ENCODE assay signal across 22 cellular contexts in the genomic region with DNA sequence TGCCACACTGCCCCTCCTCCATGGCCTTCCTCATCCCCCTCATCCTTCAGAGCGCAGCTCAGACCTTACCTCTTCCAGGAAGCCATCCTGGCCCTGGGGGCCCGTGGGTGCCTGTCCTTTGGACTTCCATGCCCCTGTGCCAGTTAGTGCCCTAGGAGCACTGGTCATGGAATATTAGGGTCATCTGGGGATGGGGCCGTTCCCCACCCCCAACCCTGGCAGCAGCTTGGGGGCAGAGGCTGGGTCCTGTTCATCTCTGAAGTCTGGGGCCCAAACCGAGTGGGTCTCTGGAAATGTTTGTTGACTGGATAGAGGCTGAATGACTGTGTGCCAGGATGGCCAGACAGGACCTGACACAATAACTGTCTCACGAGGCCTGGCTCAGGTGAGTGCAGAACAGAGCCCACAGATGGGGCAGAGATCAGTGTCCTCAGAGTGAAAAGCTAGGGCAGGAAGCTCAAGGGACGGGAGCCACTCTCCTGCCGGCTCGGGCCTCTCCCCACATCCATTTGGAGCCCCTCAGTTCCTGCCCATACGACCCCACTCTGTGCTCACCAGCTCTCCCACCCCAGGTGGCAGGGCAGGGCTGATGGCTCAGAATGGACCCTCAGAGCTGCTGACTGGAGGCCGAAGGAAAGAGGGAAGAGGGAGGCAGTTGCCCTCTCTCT.
DNase-seq lines count a peak whose midpoint lies in the region; ATAC-seq and TF ChIP-seq lines count a peak whose summit lies in the region.
"Had no signal": no experiment of that assay in that cellular context is flagged by ENCODE, and none has a peak within 500 bp of the region (broad histone marks: within the 10 kb centered on the region; RNA-seq: fewer than 3 reads in every experiment).

No MANE protein-coding gene starts in this region.

- no peak overlapping the region for H4K5ac ChIP-seq in H9 (ENCODE audit: insufficient read length, low read depth, low read length)

- H2AK5ac ChIP-seq in H9 (ENCODE audit: insufficient read length, low read length), result no peak overlapping the region

- peaks cover 14% of the 10 kb centered on the region for H3K27me3 Mint-ChIP-seq in activated naive CD8-positive, alpha-beta T cell treated with anti-CD3 and anti-CD28 coated beads, Interleukin-2, amount 10 ng/mL, durations not matched to agents 7 days and 5 days
- H3K27me3 Mint-ChIP-seq in activated naive CD8-positive, alpha-beta T cell treated with anti-CD3 and anti-CD28 coated beads for 36 hours, result no peaks in the 10 kb centered on the region
- peaks cover 14% of the 10 kb centered on the region for H3K27me3 Mint-ChIP-seq in glutamatergic neuron (ENCODE audit: unreplicated experiment)
- no peaks in the 10 kb centered on the region for H3K27me3 Mint-ChIP-seq in activated T-cell treated with anti-CD3 and anti-CD28 coated beads, Interleukin-2, amount 50 U/mL, for 24 hours
- peaks cover 1% of the 10 kb centered on the region for H3K27me3 Mint-ChIP-seq in H9 (ENCODE audit: low read depth)
- H3K27me3 Mint-ChIP-seq: central memory CD8-positive, alpha-beta T cell had no signal

- H3K27me3 ChIP-seq in KMS-11 (ENCODE audit: insufficient read depth, low read depth) (no peaks in the 10 kb centered on the region), H9 (ENCODE audit: insufficient read depth, low read length) (no peaks in the 10 kb centered on the region)
- H3K27me3 ChIP-seq: BLaER1, pancreas, upper lobe of left lung had no signal

- no peak overlapping the region for H2BK15ac ChIP-seq in H9 (ENCODE audit: low read depth, low read length)

- H4K20me1 ChIP-seq in KMS-11 (ENCODE audit: insufficient read depth) (no peaks in the 10 kb centered on the region), H9 (ENCODE audit: control insufficient read depth, insufficient read depth, insufficient read length) (no peaks in the 10 kb centered on the region)
- H4K20me1 ChIP-seq: BLaER1 had no signal

- no peaks in the 10 kb centered on the region for H3K9me3 Mint-ChIP-seq in activated naive CD8-positive, alpha-beta T cell treated with anti-CD3 and anti-CD28 coated beads, Interleukin-2, amount 10 ng/mL, durations not matched to agents 7 days and 5 days
- no peaks in the 10 kb centered on the region for H3K9me3 Mint-ChIP-seq in activated naive CD8-positive, alpha-beta T cell treated with anti-CD3 and anti-CD28 coated beads for 36 hours
- peaks cover 3% of the 10 kb centered on the region for H3K9me3 Mint-ChIP-seq in glutamatergic neuron (ENCODE audit: unreplicated experiment)
- H3K9me3 Mint-ChIP-seq in activated T-cell treated with anti-CD3 and anti-CD28 coated beads, Interleukin-2, amount 50 U/mL, for 24 hours, result no peaks in the 10 kb centered on the region
- no peaks in the 10 kb centered on the region for H3K9me3 Mint-ChIP-seq in H9
- H3K9me3 Mint-ChIP-seq: central memory CD8-positive, alpha-beta T cell; naive thymus-derived CD4-positive, alpha-beta T cell had no signal

- H4K91ac ChIP-seq in H9 (ENCODE audit: insufficient read length, low read depth, low read length), result no peak overlapping the region

- no peak overlapping the region for H3T11ph ChIP-seq in H9 (ENCODE audit: low read length)

- DNase-seq in activated naive CD8-positive, alpha-beta T cell treated with anti-CD3 and anti-CD28 coated beads, Interleukin-2, amount 10 ng/mL, durations not matched to agents 7 days and 5 days, result peak; percentile 21
- no peak for DNase-seq in activated naive CD8-positive, alpha-beta T cell treated with anti-CD3 and anti-CD28 coated beads for 36 hours
- DNase-seq in glutamatergic neuron (peak; percentile 8), H9 (no peak)
- DNase-seq in activated T-cell treated with anti-CD3 and anti-CD28 coated beads, Interleukin-2, amount 50 U/mL, for 24 hours, result no peak
- no peak for DNase-seq in stimulated activated CD8-positive, alpha-beta memory T cell treated with anti-CD3 and anti-CD28 coated beads, Interleukin-4, amount 100 ng/mL, for 48 hours
- DNase-seq: activated CD4-positive, alpha-beta T cell treated with anti-CD3 and anti-CD28 coated beads for 4 hours; effector CD4-positive, alpha-beta T cell; kidney glomerular epithelial cell; naive thymus-derived CD4-positive, alpha-beta T cell; NCI-H187 treated with DMSO at 0.1 percent for 48 hours; NCI-H345; stimulated activated CD4-positive, alpha-beta T cell treated with anti-CD3 and anti-CD28 coated beads, Interleukin-1b, Interleukin-23, amount 100 ng/mL, for 48 hours; SW 1271; upper lobe of left lung had no signal

- H3K36me3 Mint-ChIP-seq in activated naive CD8-positive, alpha-beta T cell treated with anti-CD3 and anti-CD28 coated beads, Interleukin-2, amount 10 ng/mL, durations not matched to agents 7 days and 5 days, result no peaks in the 10 kb centered on the region
- no peaks in the 10 kb centered on the region for H3K36me3 Mint-ChIP-seq in activated naive CD8-positive, alpha-beta T cell treated with anti-CD3 and anti-CD28 coated beads for 36 hours
- H3K36me3 Mint-ChIP-seq in glutamatergic neuron (ENCODE audit: unreplicated experiment) (no peaks in the 10 kb centered on the region), H9 (ENCODE audit: insufficient read depth in 1 of 3, low read depth in 3 of 3) (no peaks in the 10 kb centered on the region)
- no peaks in the 10 kb centered on the region for H3K36me3 Mint-ChIP-seq in activated T-cell treated with anti-CD3 and anti-CD28 coated beads, Interleukin-2, amount 50 U/mL, for 24 hours (ENCODE audit: low read depth)

- no peaks in the 10 kb centered on the region for H3K79me1 ChIP-seq in H9 (ENCODE audit: insufficient read depth, low read depth, low read length, poor library complexity, severe bottlenecking)

- no peak overlapping the region for H4K8ac ChIP-seq in H9 (replicated peaks; ENCODE audit: insufficient read length, low read depth, low read length)

- no peaks in the 10 kb centered on the region for H3K23me2 ChIP-seq in H9 (ENCODE audit: insufficient read length, low read depth, low read length, poor library complexity, severe bottlenecking)

- H3K14ac ChIP-seq in H9 (ENCODE audit: insufficient read depth, low read length), result no peak overlapping the region; the same call in 1 of the 2 replicates

- no peak overlapping the region for H3K4ac ChIP-seq in H9 (ENCODE audit: low read depth, low read length)

- H3K4me1 Mint-ChIP-seq in activated naive CD8-positive, alpha-beta T cell treated with anti-CD3 and anti-CD28 coated beads, Interleukin-2, amount 10 ng/mL, durations not matched to agents 7 days and 5 days, result no peaks in the 10 kb centered on the region
- no peaks in the 10 kb centered on the region for H3K4me1 Mint-ChIP-seq in activated naive CD8-positive, alpha-beta T cell treated with anti-CD3 and anti-CD28 coated beads for 36 hours
- H3K4me1 Mint-ChIP-seq in glutamatergic neuron (ENCODE audit: low read depth, unreplicated experiment) (peaks cover 16% of the 10 kb centered on the region), H9 (peaks cover 12 to 17% of the 10 kb centered on the region in 2 experiments)
- no peaks in the 10 kb centered on the region for H3K4me1 Mint-ChIP-seq in activated T-cell treated with anti-CD3 and anti-CD28 coated beads, Interleukin-2, amount 50 U/mL, for 24 hours (ENCODE audit: low read depth)
- H3K4me1 Mint-ChIP-seq: central memory CD8-positive, alpha-beta T cell had no signal

- H3K4me1 ChIP-seq in KMS-11 (ENCODE audit: low read depth, poor library complexity, severe bottlenecking), result peaks cover 32% of the 10 kb centered on the region
- H3K4me1 ChIP-seq in H9 (ENCODE audit: insufficient read depth, low read length), result no peaks in the 10 kb centered on the region
- H3K4me1 ChIP-seq: BLaER1, pancreas had no signal

- POLR2A ChIA-PET in activated naive CD8-positive, alpha-beta T cell treated with anti-CD3 and anti-CD28 coated beads, Interleukin-2, amount 10 ng/mL, durations not matched to agents 7 days and 5 days (lab: Charles Lee), result no interaction called here

- no peaks in the 10 kb centered on the region for H3K36me3 ChIP-seq in KMS-11 (ENCODE audit: insufficient read depth)
- H3K36me3 ChIP-seq: BLaER1, pancreas, upper lobe of left lung had no signal

- no peak overlapping the region for H2BK120ac ChIP-seq in H9 (ENCODE audit: low read depth, low read length, poor library complexity, severe bottlenecking)

- no peak overlapping the region for H2BK5ac ChIP-seq in H9 (ENCODE audit: insufficient read length, low read length)

- no peak overlapping the region for H3K4me3 ChIP-seq in KMS-11 (IDR thresholded peaks at IDR 0.05; ENCODE audit: insufficient read depth, low read depth, low read length)
- H3K4me3 ChIP-seq: BLaER1, K562, pancreas, upper lobe of left lung had no signal

- no peak for ATAC-seq in activated naive CD8-positive, alpha-beta T cell treated with anti-CD3 and anti-CD28 coated beads, Interleukin-2, amount 10 ng/mL, durations not matched to agents 7 days and 5 days (ENCODE audit: low read depth)
- ATAC-seq in GM21529 (IDR thresholded peaks at IDR 0.05; ENCODE audit: unreplicated experiment), result no peak
- ATAC-seq: K562, Right ventricle myocardium inferior had no signal

- no peak overlapping the region for H3K18ac ChIP-seq in H9 (ENCODE audit: insufficient read length, low read depth, low read length)

- no peak overlapping the region for H2AFZ ChIP-seq in KMS-11 (ENCODE audit: low read depth)
- no peak overlapping the region for H2AFZ ChIP-seq in H9 (ENCODE audit: low read length)

- no peak overlapping the region for H2BK12ac ChIP-seq in H9 (ENCODE audit: insufficient read length, low read depth, low read length)

- no peak overlapping the region for H3K56ac ChIP-seq in H9 (ENCODE audit: insufficient read length, low read depth, low read length)

- no CpG with 5 or more reads among the region's 10 CpGs for WGBS in H9 (ENCODE audit: extremely low coverage, insufficient read length, low lambda C conversion rate)

- no peaks in the 10 kb centered on the region for H3K9me3 ChIP-seq in H9 (ENCODE audit: control insufficient read depth, low read depth, low read length)
- H3K9me3 ChIP-seq: BLaER1, pancreas, upper lobe of left lung had no signal

- H3K79me2 ChIP-seq in KMS-11 (ENCODE audit: insufficient read depth, low read depth) (no peaks in the 10 kb centered on the region), H9 (ENCODE audit: insufficient read depth, low read length) (no peaks in the 10 kb centered on the region)

- H3K23ac ChIP-seq in H9 (ENCODE audit: insufficient read length, low read depth, low read length), result no peak overlapping the region

- H3K4me2 ChIP-seq in KMS-11 (peak overlapping the region; percentile 34; the same call in 1 of the 2 replicates), H9 (ENCODE audit: insufficient read depth, insufficient read length, low read length) (no peak overlapping the region)
- H3K4me2 ChIP-seq: BLaER1 had no signal

- H3K4me3 Mint-ChIP-seq in activated naive CD8-positive, alpha-beta T cell treated with anti-CD3 and anti-CD28 coated beads, Interleukin-2, amount 10 ng/mL, durations not matched to agents 7 days and 5 days, result no peak overlapping the region
- H3K4me3 Mint-ChIP-seq in activated naive CD8-positive, alpha-beta T cell treated with anti-CD3 and anti-CD28 coated beads for 36 hours, result no peak overlapping the region
- H3K4me3 Mint-ChIP-seq in glutamatergic neuron (ENCODE audit: unreplicated experiment) (no peak overlapping the region), H9 (peak overlapping the region in 1 of 2 experiments; percentile 7; a peak in 1 of 5 replicates)
- H3K4me3 Mint-ChIP-seq in activated T-cell treated with anti-CD3 and anti-CD28 coated beads, Interleukin-2, amount 50 U/mL, for 24 hours, result no peak overlapping the region
- H3K4me3 Mint-ChIP-seq: central memory CD8-positive, alpha-beta T cell; naive thymus-derived CD4-positive, alpha-beta T cell had no signal

- H3K27ac ChIP-seq in KMS-11, result peak overlapping the region; percentile 39; the same call in 1 of the 2 replicates
- no peak overlapping the region for H3K27ac ChIP-seq in H9 (ENCODE audit: insufficient read length, low read depth, low read length)
- H3K27ac ChIP-seq: BLaER1, pancreas, upper lobe of left lung had no signal

- H2BK20ac ChIP-seq in H9 (ENCODE audit: low read depth, low read length, poor library complexity, severe bottlenecking), result no peak overlapping the region

- TF ChIP-seq CTCF in KMS-11 (conservative IDR thresholded peaks at IDR 0.05; ENCODE audit: low read depth, low read length), result no peak
- no peak for TF ChIP-seq CTCF in glutamatergic neuron (IDR thresholded peaks at IDR 0.05; ENCODE audit: partially characterized antibody, unreplicated experiment)
- TF ChIP-seq CTCF in H9 (conservative IDR thresholded peaks at IDR 0.05), result no peak

- no peak overlapping the region for H3K27ac Mint-ChIP-seq in activated naive CD8-positive, alpha-beta T cell treated with anti-CD3 and anti-CD28 coated beads, Interleukin-2, amount 10 ng/mL, durations not matched to agents 7 days and 5 days
- no peak overlapping the region for H3K27ac Mint-ChIP-seq in activated naive CD8-positive, alpha-beta T cell treated with anti-CD3 and anti-CD28 coated beads for 36 hours
- H3K27ac Mint-ChIP-seq in glutamatergic neuron (ENCODE audit: unreplicated experiment) (no peak overlapping the region), H9 (peak overlapping the region in 1 of 3 experiments; percentile 80; a peak in 2 of 7 replicates)
- no peak overlapping the region for H3K27ac Mint-ChIP-seq in activated T-cell treated with anti-CD3 and anti-CD28 coated beads, Interleukin-2, amount 50 U/mL, for 24 hours
- H3K27ac Mint-ChIP-seq: naive thymus-derived CD4-positive, alpha-beta T cell had no signal

- H3K9ac ChIP-seq in KMS-11, result no peak overlapping the region
- H3K9ac ChIP-seq in H9 (ENCODE audit: extremely low read depth, insufficient read length, low read length), result no peak overlapping the region
- H3K9ac ChIP-seq: BLaER1 had no signal

Comparison
In these comparisons a context has a peak if more than half of its experiments do, and no peak if none do; other contexts are left out.
1. DNase-seq: peak in activated naive CD8-positive, alpha-beta T cell treated with anti-CD3 and anti-CD28 coated beads, Interleukin-2, amount 10 ng/mL, durations not matched to agents 7 days and 5 days (single experiment) and glutamatergic neuron (single experiment); none in activated naive CD8-positive, alpha-beta T cell treated with anti-CD3 and anti-CD28 coated beads for 36 hours (single experiment), activated T-cell treated with anti-CD3 and anti-CD28 coated beads, Interleukin-2, amount 50 U/mL, for 24 hours (single experiment), H9 (single experiment) and stimulated activated CD8-positive, alpha-beta memory T cell treated with anti-CD3 and anti-CD28 coated beads, Interleukin-4, amount 100 ng/mL, for 48 hours (single experiment).